28 cellular contexts compared by ENCODE assay signal in genomic region chr17:6162216-6162615, GRCh38.
DNase-seq lines count a peak whose midpoint lies in the region; ATAC-seq and TF ChIP-seq lines count a peak whose summit lies in the region.
"Had no signal": no experiment of that assay in that cellular context is flagged by ENCODE, and none has a peak within 500 bp of the region (broad histone marks: within the 10 kb centered on the region; RNA-seq: fewer than 3 reads in every experiment).

No MANE protein-coding gene starts in this region.

- H3K27ac Mint-ChIP-seq in endodermal cell: no peak overlapping the region
- peak overlapping the region; percentile 93 for H3K27ac Mint-ChIP-seq in neural progenitor cell
- H3K27ac Mint-ChIP-seq: activated naive CD8-positive, alpha-beta T cell had no signal

- no peaks in the 10 kb centered on the region; the same call in 1 of the 2 replicates for H3K27me3 ChIP-seq in HUES48 (ENCODE audit: control insufficient read depth, insufficient read depth, low read length)
- peaks cover 25% of the 10 kb centered on the region for H3K27me3 ChIP-seq in endodermal cell (ENCODE audit: control insufficient read depth, insufficient read depth, low read length, poor library complexity, severe bottlenecking)
- no peaks in the 10 kb centered on the region for H3K27me3 ChIP-seq in neural progenitor cell
- H3K27me3 ChIP-seq: upper lobe of left lung had no signal

- H3K9ac ChIP-seq in HUES48 (ENCODE audit: low read depth, low read length): peak overlapping the region; percentile 46; the same call in 1 of the 2 replicates
- no peak overlapping the region for H3K9ac ChIP-seq in endodermal cell (ENCODE audit: extremely low read depth, low read length, poor library complexity, severe bottlenecking)
- no peak overlapping the region for H3K9ac ChIP-seq in neural progenitor cell
- H3K9ac ChIP-seq: parathyroid adenoma had no signal

- H3K4me1 Mint-ChIP-seq in endodermal cell (peaks cover 22% of the 10 kb centered on the region), neural progenitor cell (peaks cover 68% of the 10 kb centered on the region)

- DNase-seq in NCI-H345 (lab: John Stamatoyannopoulos, UW) (peak; percentile 65), endodermal cell (peak; percentile 75), neural progenitor cell (ENCODE audit: low spot score) (peak; percentile 28), SK-N-DZ (ENCODE audit: low spot score) (no peak), activated gamma-delta T cell treated with Interleukin-2 at 50 U/mL for 16 hours (no peak)
- DNase-seq in activated effector memory CD4-positive, alpha-beta T cell treated with Interleukin-2 at 50 U/mL for 16 hours: no peak
- DNase-seq: activated CD4-positive, alpha-beta T cell treated with anti-CD3 and anti-CD28 coated beads for 4 hours; DMS 273 treated with DMSO at 0.1 percent for 48 hours; heart right ventricle; left colon; NCI-H524 treated with DMSO at 0.1 percent for 48 hours; nephron progenitor cell; SIG-M5; stimulated activated CD4-positive, alpha-beta T cell treated with anti-CD3 and anti-CD28 coated beads, Interleukin-1b, Interleukin-23, amount 100 ng/mL, for 48 hours; stimulated activated naive CD4-positive, alpha-beta T cell treated with Interleukin-2 at 50 U/mL for 16 hours; SW 1271; T1000; upper lobe of left lung had no signal

- H3K36me3 ChIP-seq in HUES48 (ENCODE audit: control insufficient read depth, insufficient read depth, low read length) (no peaks in the 10 kb centered on the region), endodermal cell (ENCODE audit: control insufficient read depth, insufficient read depth, low read length) (no peaks in the 10 kb centered on the region), neural progenitor cell (no peaks in the 10 kb centered on the region)
- H3K36me3 ChIP-seq: breast epithelium, heart right ventricle, suprapubic skin, upper lobe of left lung had no signal

- H4K20me1 ChIP-seq in neural progenitor cell (ENCODE audit: low read depth): no peaks in the 10 kb centered on the region

- H3K9me3 ChIP-seq in HUES48 (ENCODE audit: control insufficient read depth, insufficient read depth, low read length) (no peaks in the 10 kb centered on the region), endodermal cell (ENCODE audit: control insufficient read depth, low read length) (no peaks in the 10 kb centered on the region), neural progenitor cell (ENCODE audit: low read depth) (no peaks in the 10 kb centered on the region)
- H3K9me3 ChIP-seq: breast epithelium, heart right ventricle, suprapubic skin, upper lobe of left lung had no signal

- TF ChIP-seq CTCF in endodermal cell (conservative IDR thresholded peaks at IDR 0.05) (no peak), neural progenitor cell (IDR thresholded peaks at IDR 0.05) (no peak)

- 42 to 45% methylated on average over 3 to 4 of the region's 4 CpGs for WGBS in endodermal cell (ENCODE audit: insufficient coverage in 1 of 2, insufficient read length in 1 of 2), 2 experiments

- peak overlapping the region; percentile 70 for H3K4me2 ChIP-seq in neural progenitor cell
- H3K4me2 ChIP-seq: smooth muscle cell had no signal

- ATAC-seq in HG03460 (IDR thresholded peaks at IDR 0.05; ENCODE audit: unreplicated experiment): no peak
- ATAC-seq: HCT116, heart right ventricle, left colon had no signal

- H3K4me3 ChIP-seq in HUES48 (ENCODE audit: low read depth, low read length) (peak overlapping the region; percentile 44), endodermal cell (ENCODE audit: low read length) (no peak overlapping the region), neural progenitor cell (no peak overlapping the region)
- H3K4me3 ChIP-seq: breast epithelium, GM12878, heart right ventricle, smooth muscle cell, suprapubic skin, upper lobe of left lung had no signal

- H3K36me3 Mint-ChIP-seq in endodermal cell (ENCODE audit: low read depth) (no peaks in the 10 kb centered on the region), neural progenitor cell (no peaks in the 10 kb centered on the region)
- H3K36me3 Mint-ChIP-seq: activated naive CD8-positive, alpha-beta T cell had no signal

- H3K27me3 Mint-ChIP-seq in endodermal cell (ENCODE audit: insufficient read depth): peaks cover 41% of the 10 kb centered on the region
- H3K27me3 Mint-ChIP-seq in neural progenitor cell (ENCODE audit: insufficient read depth, low read depth): peaks cover 8% of the 10 kb centered on the region

- no peak overlapping the region for H2AFZ ChIP-seq in neural progenitor cell (replicated peaks)
- H2AFZ ChIP-seq: parathyroid adenoma had no signal

- H3K4me3 Mint-ChIP-seq in endodermal cell: no peak overlapping the region
- H3K4me3 Mint-ChIP-seq in neural progenitor cell: peak overlapping the region; percentile 64
- H3K4me3 Mint-ChIP-seq: activated naive CD8-positive, alpha-beta T cell had no signal

- no peaks in the 10 kb centered on the region for H3K79me2 ChIP-seq in neural progenitor cell (ENCODE audit: low read depth)
- H3K79me2 ChIP-seq: parathyroid adenoma had no signal

- H3K9me3 Mint-ChIP-seq in endodermal cell (no peaks in the 10 kb centered on the region), neural progenitor cell (no peaks in the 10 kb centered on the region)
- H3K9me3 Mint-ChIP-seq: nephron progenitor cell had no signal

- H3K4me1 ChIP-seq in HUES48 (ENCODE audit: control insufficient read depth, insufficient read depth, low read length) (peaks cover 24% of the 10 kb centered on the region), endodermal cell (ENCODE audit: control insufficient read depth, insufficient read depth, low read length) (peaks cover 11% of the 10 kb centered on the region), neural progenitor cell (peaks cover 25% of the 10 kb centered on the region)
- H3K4me1 ChIP-seq: breast epithelium, heart right ventricle, parathyroid adenoma, suprapubic skin, upper lobe of left lung had no signal

- H3K27ac ChIP-seq in HUES48 (ENCODE audit: low read depth, low read length) (peak overlapping the region; percentile 79), endodermal cell (ENCODE audit: low read depth, low read length) (no peak overlapping the region), neural progenitor cell (no peak overlapping the region)
- H3K27ac ChIP-seq: breast epithelium, heart right ventricle, parathyroid adenoma, suprapubic skin, upper lobe of left lung, VCaP had no signal

- peaks cover 6% of the 10 kb centered on the region for H3F3A ChIP-seq in neural progenitor cell (ENCODE audit: low read depth)

Comparison
In these comparisons a context has a peak if more than half of its experiments do, and no peak if none do; other contexts are left out.
1. DNase-seq: peak in NCI-H345 (single experiment), endodermal cell (single experiment) and neural progenitor cell (single experiment); none in SK-N-DZ (single experiment), activated gamma-delta T cell treated with Interleukin-2 at 50 U/mL for 16 hours (single experiment) and activated effector memory CD4-positive, alpha-beta T cell treated with Interleukin-2 at 50 U/mL for 16 hours (single experiment).